8 cellular contexts compared by ENCODE assay signal in genomic region chr13:98447881-98448641, GRCh38.
DNase-seq lines count a peak whose midpoint lies in the region; ATAC-seq and TF ChIP-seq lines count a peak whose summit lies in the region.

No MANE protein-coding gene starts in this region.

- no peak overlapping the region for H2AFZ ChIP-seq in GM23338

- no peak overlapping the region for H3K4me3 ChIP-seq in GM23338

- no peaks in the 10 kb centered on the region; the same call in 1 of the 2 replicates for H4K20me1 ChIP-seq in GM23338 (replicated peaks; ENCODE audit: insufficient read depth)

- peaks cover 44% of the 10 kb centered on the region for H3K4me1 Mint-ChIP-seq in GM23338
- peaks cover 39% of the 10 kb centered on the region for H3K4me1 Mint-ChIP-seq in stimulated activated effector memory CD8-positive, alpha-beta T cell treated with anti-CD3 and anti-CD28 coated beads, Interleukin-12 subunit alpha, Interleukin-12 subunit beta, amount 100 ng/mL, for 72 hours

- H3K27me3 Mint-ChIP-seq in GM23338 (ENCODE audit: insufficient read depth, low read depth, poor library complexity): peaks cover 38% of the 10 kb centered on the region

- H3K4me1 ChIP-seq in GM23338 (ENCODE audit: insufficient read depth): peaks cover 31% of the 10 kb centered on the region

- peak; percentile 22 for ATAC-seq in GM23338
- ATAC-seq in stimulated activated effector memory CD8-positive, alpha-beta T cell treated with anti-CD3 and anti-CD28 coated beads, Interleukin-12 subunit alpha, Interleukin-12 subunit beta, amount 100 ng/mL, for 72 hours: peak; percentile 55
- ATAC-seq in GM21619 (IDR thresholded peaks at IDR 0.05; ENCODE audit: unreplicated experiment): no peak
- ATAC-seq in HG02840 (IDR thresholded peaks at IDR 0.05; ENCODE audit: low FRiP score, unreplicated experiment): no peak

- peak overlapping the region; percentile 42 for H3K27ac Mint-ChIP-seq in GM23338
- peak overlapping the region; percentile 74 for H3K27ac Mint-ChIP-seq in stimulated activated effector memory CD8-positive, alpha-beta T cell treated with anti-CD3 and anti-CD28 coated beads, Interleukin-12 subunit alpha, Interleukin-12 subunit beta, amount 100 ng/mL, for 72 hours

- no peak overlapping the region for H3K4me3 Mint-ChIP-seq in GM23338
- no peak overlapping the region for H3K4me3 Mint-ChIP-seq in stimulated activated effector memory CD8-positive, alpha-beta T cell treated with anti-CD3 and anti-CD28 coated beads, Interleukin-12 subunit alpha, Interleukin-12 subunit beta, amount 100 ng/mL, for 72 hours

- H3K36me3 ChIP-seq in GM23338 (ENCODE audit: insufficient read depth): peaks cover 16% of the 10 kb centered on the region; the same call in 1 of the 2 replicates

- H3K27ac ChIP-seq in GM23338 (ENCODE audit: low read depth) (no peak overlapping the region), VCaP (peak overlapping the region; percentile 51)

- peaks cover 7% of the 10 kb centered on the region; the same call in 1 of the 2 replicates for H3F3A ChIP-seq in GM23338 (replicated peaks; ENCODE audit: low read depth)

- peak; percentile 80 for DNase-seq in Ammon's horn (ENCODE audit: low spot score)
- peak; percentile 95 for DNase-seq in GM23338 (ENCODE audit: low spot score)
- peak; percentile 10 for DNase-seq in glomerular endothelial cell (ENCODE audit: extremely low read depth, low read depth, low spot score)
- DNase-seq in stimulated activated effector memory CD8-positive, alpha-beta T cell treated with anti-CD3 and anti-CD28 coated beads, Interleukin-12 subunit alpha, Interleukin-12 subunit beta, amount 100 ng/mL, for 72 hours (ENCODE audit: low spot score in 2 of 2): no peak
- DNase-seq in NCI-H1436 treated with DMSO at 0.1 percent for 48 hours (lab: John Stamatoyannopoulos, UW): no peak

- no peaks in the 10 kb centered on the region for H3K9me2 ChIP-seq in GM23338 (ENCODE audit: insufficient read depth)

- H3K79me2 ChIP-seq in GM23338 (replicated peaks; ENCODE audit: insufficient read depth): peaks cover 7% of the 10 kb centered on the region; the same call in 1 of the 2 replicates

- H3K9me3 Mint-ChIP-seq in GM23338: no peaks in the 10 kb centered on the region; the same call in 1 of the 3 replicates
- H3K9me3 Mint-ChIP-seq in stimulated activated effector memory CD8-positive, alpha-beta T cell treated with anti-CD3 and anti-CD28 coated beads, Interleukin-12 subunit alpha, Interleukin-12 subunit beta, amount 100 ng/mL, for 72 hours: no peaks in the 10 kb centered on the region

- H3K27me3 ChIP-seq in GM23338 (ENCODE audit: insufficient read depth): no peaks in the 10 kb centered on the region

- no peak overlapping the region for H3K4me2 ChIP-seq in GM23338

- TF ChIP-seq CTCF in GM23338 (conservative IDR thresholded peaks at IDR 0.05; ENCODE audit: low read depth in 2 of 2) (peak; percentile 86 to 92), VCaP (conservative IDR thresholded peaks at IDR 0.05) (peak; percentile 75)

- H3K36me3 Mint-ChIP-seq in GM23338 (ENCODE audit: low read depth): peaks cover 49% of the 10 kb centered on the region
- peaks cover 99% of the 10 kb centered on the region for H3K36me3 Mint-ChIP-seq in stimulated activated effector memory CD8-positive, alpha-beta T cell treated with anti-CD3 and anti-CD28 coated beads, Interleukin-12 subunit alpha, Interleukin-12 subunit beta, amount 100 ng/mL, for 72 hours

TF ChIP-seq in GM23338, 12 proteins besides CTCF, POLR2A, EP300 and RAD21:
- TF ChIP-seq REST (IDR thresholded peaks at IDR 0.05; ENCODE audit: unreplicated experiment) (no peak), ZNF331 (CRISPR knock-in tag; IDR thresholded peaks at IDR 0.05; ENCODE audit: low read depth) (no peak), CREB1 (CRISPR knock-in tag; IDR thresholded peaks at IDR 0.05; ENCODE audit: low read depth) (peak; percentile 38), ZNF114 (CRISPR knock-in tag; IDR thresholded peaks at IDR 0.05) (no peak), ZNF462 (CRISPR knock-in tag; IDR thresholded peaks at IDR 0.05) (no peak), JUNB (IDR thresholded peaks at IDR 0.05; ENCODE audit: unreplicated experiment) (no peak), EZH2 (IDR thresholded peaks at IDR 0.05; ENCODE audit: low read depth, unreplicated experiment) (no peak), POLR2AphosphoS5 (IDR thresholded peaks at IDR 0.05; ENCODE audit: low read depth) (no peak)

Comparison
In these comparisons a context has a peak if more than half of its experiments do, and no peak if none do; other contexts are left out.
1. DNase-seq: peak in Ammon's horn (single experiment), GM23338 (single experiment) and glomerular endothelial cell (single experiment); none in stimulated activated effector memory CD8-positive, alpha-beta T cell treated with anti-CD3 and anti-CD28 coated beads, Interleukin-12 subunit alpha, Interleukin-12 subunit beta, amount 100 ng/mL, for 72 hours (0 of 2) and NCI-H1436 treated with DMSO at 0.1 percent for 48 hours (single experiment).
2. ATAC-seq: peak in GM23338 (single experiment) and stimulated activated effector memory CD8-positive, alpha-beta T cell treated with anti-CD3 and anti-CD28 coated beads, Interleukin-12 subunit alpha, Interleukin-12 subunit beta, amount 100 ng/mL, for 72 hours (single experiment); none in GM21619 (single experiment) and HG02840 (single experiment).